Comparison of ENCODE assay signal across 40 cellular contexts in the genomic region with DNA sequence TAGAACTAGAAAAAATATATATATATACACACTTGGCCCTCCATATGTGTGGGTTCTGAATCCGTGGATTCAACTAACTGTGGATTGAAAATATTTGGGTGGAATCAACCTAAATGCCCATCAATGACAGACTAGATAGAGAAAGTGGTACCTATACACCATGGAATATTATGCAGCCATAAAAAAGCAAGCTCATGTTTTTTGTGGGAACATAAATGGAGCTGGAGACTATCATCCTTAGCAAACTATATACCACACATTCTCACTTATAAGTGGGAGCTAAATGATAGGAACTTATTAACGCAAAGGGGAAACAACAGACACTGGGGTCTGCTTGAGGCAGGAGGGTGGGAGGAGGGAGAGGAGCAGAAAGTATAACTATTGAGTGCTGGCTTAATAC. TPM values are rescaled to one million over a fixed set of nuclear protein-coding genes. Genes with fewer than 3 reads are reported as not detected.
"Had no signal": no experiment of that assay in that cellular context is flagged by ENCODE, and none has a peak within 500 bp of the region (broad histone marks: within the 10 kb centered on the region; RNA-seq: fewer than 3 reads in every experiment).

No MANE protein-coding gene starts in this region.

- H3K9me3 ChIP-seq: adrenal gland, ascending aorta, body of pancreas, breast epithelium had no signal

- ATAC-seq: activated naive CD4-positive, alpha-beta T cell treated with anti-CD3 and anti-CD28 coated beads, Interleukin-2, amount 50 U/mL, for 72 hours; activated naive CD8-positive, alpha-beta T cell treated with anti-CD3 and anti-CD28 coated beads, Interleukin-2, amount 50 U/mL, for 24 hours; activated T-cell treated with anti-CD3 and anti-CD28 coated beads, Interleukin-2, amount 50 U/mL, for 4 hours; activated T-cell treated with anti-CD3 and anti-CD28 coated beads, Interleukin-2, amount 50 U/mL, for 72 hours; activated T-helper 17 cell treated with anti-CD3 and anti-CD28 coated beads, Interleukin-2, amount 50 U/mL, for 72 hours; body of pancreas had no signal

- H3K4me3 ChIP-seq: adrenal gland, ascending aorta, body of pancreas, breast epithelium, cardiac muscle cell had no signal

- H3K27ac ChIP-seq: adrenal gland, ascending aorta, body of pancreas, brain microvascular endothelial cell, breast epithelium, cardiac muscle cell had no signal

- DNase-seq: activated effector memory CD4-positive, alpha-beta T cell treated with anti-CD3 and anti-CD28 coated beads, Interleukin-2, amount 50 U/mL, for 16 hours; activated effector memory CD4-positive, alpha-beta T cell treated with Interleukin-2 at 50 U/mL for 16 hours; activated gamma-delta T cell; activated gamma-delta T cell treated with Interleukin-2 at 50 U/mL for 16 hours; activated naive CD4-positive, alpha-beta T cell; activated naive CD4-positive, alpha-beta T cell treated with anti-CD3 and anti-CD28 coated beads for 36 hours; activated naive CD4-positive, alpha-beta T cell treated with anti-CD3 and anti-CD28 coated beads, Interleukin-2, amount 10 ng/mL, durations not matched to agents 7 days and 5 days; activated naive CD4-positive, alpha-beta T cell treated with anti-CD3 and anti-CD28 coated beads, Interleukin-2, amount 50 U/mL, for 16 hours; activated naive CD4-positive, alpha-beta T cell treated with Interleukin-2 at 50 U/mL for 16 hours; activated naive CD8-positive, alpha-beta T cell treated with anti-CD3 and anti-CD28 coated beads for 36 hours; activated naive CD8-positive, alpha-beta T cell treated with anti-CD3 and anti-CD28 coated beads, Interleukin-2, amount 10 ng/mL, durations not matched to agents 7 days and 5 days; activated naive CD8-positive, alpha-beta T cell treated with anti-CD3 and anti-CD28 coated beads, Interleukin-2, amount 50 U/mL, for 24 hours; activated T-cell treated with anti-CD3 and anti-CD28 coated beads, Interleukin-2, amount 50 U/mL, for 1 hour; activated T-cell treated with anti-CD3 and anti-CD28 coated beads, Interleukin-2, amount 50 U/mL, for 24 hours; activated T-cell treated with anti-CD3 and anti-CD28 coated beads, Interleukin-2, amount 50 U/mL, for 4 hours; activated T-cell treated with anti-CD3 and anti-CD28 coated beads, Interleukin-2, amount 50 U/mL, for 48 hours; activated T-cell treated with anti-CD3 and anti-CD28 coated beads, Interleukin-2, amount 50 U/mL, for 72 hours; adrenal gland; amniotic stem cell; amygdala; anterior cingulate cortex; aorta; body of pancreas; brain microvascular endothelial cell; caudate nucleus; central memory CD4-positive, alpha-beta T cell; cerebellar nuclear complex had no signal

- H3K27me3 ChIP-seq: adrenal gland, ascending aorta, body of pancreas, brain microvascular endothelial cell, breast epithelium, cardiac muscle cell had no signal

- H3K36me3 ChIP-seq: adrenal gland, ascending aorta, brain microvascular endothelial cell, breast epithelium, cardiac muscle cell had no signal

- H3K4me1 ChIP-seq: adrenal gland, ascending aorta, body of pancreas, breast epithelium had no signal

- FAIRE-seq: astrocyte, bronchial epithelial cell had no signal

RNA-seq across cellular contexts. Expression of a gene that starts 28.0 kb away (rescaled TPM):
- total RNA-seq: activated naive CD4-positive, alpha-beta T cell treated with anti-CD3 and anti-CD28 coated beads for 36 hours; activated naive CD4-positive, alpha-beta T cell treated with anti-CD3 and anti-CD28 coated beads, Interleukin-2, amount 50 U/mL, for 72 hours; activated naive CD8-positive, alpha-beta T cell treated with anti-CD3 and anti-CD28 coated beads for 36 hours; activated naive CD8-positive, alpha-beta T cell treated with anti-CD3 and anti-CD28 coated beads, Interleukin-2, amount 10 ng/mL, durations not matched to agents 7 days and 5 days; activated T-cell treated with anti-CD3 and anti-CD28 coated beads, Interleukin-2, amount 50 U/mL, for 4 hours; activated T-cell treated with anti-CD3 and anti-CD28 coated beads, Interleukin-2, amount 50 U/mL, for 72 hours; activated T-helper 1 cell treated with anti-CD3 and anti-CD28 coated beads, Interleukin-12 subunit alpha, Interleukin-12 subunit beta, Interleukin-2, Interleukin-4 antibody, amounts not matched to agents 30 ng/mL and 10 ng/mL and 1 ng/mL, durations not matched to agents 14 hours and 24 hours and 36 hours; activated T-helper 17 cell treated with anti-CD3 and anti-CD28 coated beads, Interleukin-2, amount 50 U/mL, for 72 hours; activated T-helper 2 cell treated with anti-CD3 and anti-CD28 coated beads, Interferon-gamma antibody, Interleukin-2, Interleukin-4, amounts not matched to agents 10 μg/mL and 5 μg/mL and 100 μg/mL, durations not matched to agents 14 hours and 24 hours and 36 hours; adrenal gland; aorta; ascending aorta; astrocyte; body of pancreas; cardiac muscle cell; cerebellum; chondrocyte had no signal
- polyA plus RNA-seq: adipose tissue, cardiac muscle cell had no signal

RNA-seq across cellular contexts. Expression of a gene that starts 36.1 kb away (rescaled TPM):
- total RNA-seq: ascending aorta, astrocyte, bronchial epithelial cell, chondrocyte had no signal

RNA-seq across cellular contexts. Expression of a gene that starts 37.6 kb away (rescaled TPM):
- total RNA-seq: activated naive CD4-positive, alpha-beta T cell treated with anti-CD3 and anti-CD28 coated beads for 36 hours; activated naive CD4-positive, alpha-beta T cell treated with anti-CD3 and anti-CD28 coated beads, Interleukin-2, amount 50 U/mL, for 72 hours; activated naive CD8-positive, alpha-beta T cell treated with anti-CD3 and anti-CD28 coated beads for 36 hours; activated naive CD8-positive, alpha-beta T cell treated with anti-CD3 and anti-CD28 coated beads, Interleukin-2, amount 10 ng/mL, durations not matched to agents 7 days and 5 days; activated T-cell treated with anti-CD3 and anti-CD28 coated beads, Interleukin-2, amount 50 U/mL, for 4 hours; activated T-cell treated with anti-CD3 and anti-CD28 coated beads, Interleukin-2, amount 50 U/mL, for 72 hours; activated T-helper 1 cell treated with anti-CD3 and anti-CD28 coated beads, Interleukin-12 subunit alpha, Interleukin-12 subunit beta, Interleukin-2, Interleukin-4 antibody, amounts not matched to agents 30 ng/mL and 10 ng/mL and 1 ng/mL, durations not matched to agents 14 hours and 24 hours and 36 hours; activated T-helper 17 cell treated with anti-CD3 and anti-CD28 coated beads, Interleukin-2, amount 50 U/mL, for 72 hours; activated T-helper 2 cell treated with anti-CD3 and anti-CD28 coated beads, Interferon-gamma antibody, Interleukin-2, Interleukin-4, amounts not matched to agents 10 μg/mL and 5 μg/mL and 100 μg/mL, durations not matched to agents 14 hours and 24 hours and 36 hours; adrenal gland; aorta; ascending aorta; astrocyte; bronchial epithelial cell; cardiac muscle cell; cardiac septum; cerebellum; chondrocyte had no signal
- polyA plus RNA-seq: adrenal gland, aorta, cardiac muscle cell had no signal
